3 cellular contexts compared by ENCODE assay signal in the genomic region with DNA sequence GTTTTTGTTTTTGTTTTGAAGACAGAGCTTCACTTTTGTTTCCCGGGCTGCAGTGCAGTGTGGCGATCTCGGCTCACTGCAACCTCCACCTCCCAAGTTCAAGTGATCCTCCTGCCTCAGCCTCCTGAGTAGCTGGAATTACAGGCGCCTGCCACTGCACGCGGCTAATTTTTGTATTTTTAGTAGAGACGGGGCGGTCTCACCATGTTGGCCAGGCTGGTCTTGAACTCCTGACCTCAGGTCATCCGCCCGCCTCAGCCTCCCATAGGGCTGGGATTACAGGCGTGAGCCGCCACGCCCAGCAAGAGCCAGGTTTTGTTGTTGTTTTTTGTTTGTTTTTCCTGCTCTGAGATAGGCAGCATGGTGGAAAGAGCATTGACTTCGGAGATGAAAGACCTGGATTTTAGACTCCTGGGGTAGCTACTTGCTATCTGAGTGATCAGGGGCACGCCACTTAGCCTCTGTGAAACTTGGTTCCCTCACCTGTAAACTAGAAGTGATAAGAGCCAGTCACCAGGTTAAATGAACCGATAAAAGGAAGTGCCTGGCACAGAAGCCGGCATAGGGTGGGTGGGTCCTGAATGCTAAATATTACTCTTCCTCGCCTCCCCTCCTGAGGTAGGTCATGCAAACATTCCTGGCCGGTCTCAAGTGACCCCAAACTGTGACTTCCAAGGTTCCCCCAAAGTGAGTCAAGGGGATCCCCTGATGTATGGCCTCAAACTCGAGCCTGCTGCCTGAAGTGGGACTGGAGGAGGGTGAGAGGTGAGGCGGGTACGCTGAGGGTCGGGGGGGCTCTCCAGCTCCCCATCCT.
TF ChIP-seq lines count a peak whose summit lies in the region.

No MANE protein-coding gene starts in this region.

TF ChIP-seq in A549, 52 proteins besides CTCF, POLR2A, EP300 and RAD21 (continues in another document):
- no peak for TF ChIP-seq HOXB5 (CRISPR knock-in tag; IDR thresholded peaks at IDR 0.05)
- no peak for TF ChIP-seq RNF2 (IDR thresholded peaks at IDR 0.05; ENCODE audit: borderline replicate concordance, low read depth)
- no peak for TF ChIP-seq PHF8 (IDR thresholded peaks at IDR 0.05; ENCODE audit: borderline replicate concordance, low read depth)
- TF ChIP-seq NFE2L2 (conservative IDR thresholded peaks at IDR 0.05; ENCODE audit: low read length), result no peak
- no peak for TF ChIP-seq HEYL (CRISPR knock-in tag; IDR thresholded peaks at IDR 0.05)
- TF ChIP-seq RARB (CRISPR knock-in tag; IDR thresholded peaks at IDR 0.05), result no peak
- no peak for TF ChIP-seq USF2 (IDR thresholded peaks at IDR 0.05)
- no peak for TF ChIP-seq FOSL2 (IDR thresholded peaks at IDR 0.05)
- TF ChIP-seq FOSL2 (CRISPR knock-in tag; IDR thresholded peaks at IDR 0.05), result no peak
- no peak for TF ChIP-seq REST (IDR thresholded peaks at IDR 0.05)
- TF ChIP-seq TFCP2L1 (CRISPR knock-in tag; IDR thresholded peaks at IDR 0.05), result no peak
- no peak for TF ChIP-seq PBX3 (IDR thresholded peaks at IDR 0.05)
- TF ChIP-seq BHLHE40 (IDR thresholded peaks at IDR 0.05; ENCODE audit: low read depth, low read length), result no peak

TF ChIP-seq in GM23338, 12 proteins besides CTCF, POLR2A, EP300 and RAD21:
- no peak for TF ChIP-seq CREB1 (CRISPR knock-in tag; IDR thresholded peaks at IDR 0.05; ENCODE audit: low read depth)
- no peak for TF ChIP-seq POLR2AphosphoS5 (IDR thresholded peaks at IDR 0.05; ENCODE audit: low read depth)
- TF ChIP-seq EZH2 (IDR thresholded peaks at IDR 0.05; ENCODE audit: low read depth, unreplicated experiment), result no peak
- TF ChIP-seq ZNF114 (CRISPR knock-in tag; IDR thresholded peaks at IDR 0.05), result no peak
- TF ChIP-seq, protein P1, sequence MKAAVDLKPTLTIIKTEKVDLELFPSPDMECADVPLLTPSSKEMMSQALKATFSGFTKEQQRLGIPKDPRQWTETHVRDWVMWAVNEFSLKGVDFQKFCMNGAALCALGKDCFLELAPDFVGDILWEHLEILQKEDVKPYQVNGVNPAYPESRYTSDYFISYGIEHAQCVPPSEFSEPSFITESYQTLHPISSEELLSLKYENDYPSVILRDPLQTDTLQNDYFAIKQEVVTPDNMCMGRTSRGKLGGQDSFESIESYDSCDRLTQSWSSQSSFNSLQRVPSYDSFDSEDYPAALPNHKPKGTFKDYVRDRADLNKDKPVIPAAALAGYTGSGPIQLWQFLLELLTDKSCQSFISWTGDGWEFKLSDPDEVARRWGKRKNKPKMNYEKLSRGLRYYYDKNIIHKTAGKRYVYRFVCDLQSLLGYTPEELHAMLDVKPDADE (IDR thresholded peaks at IDR 0.05), result no peak
- no peak for TF ChIP-seq ZNF331 (CRISPR knock-in tag; IDR thresholded peaks at IDR 0.05; ENCODE audit: low read depth)
- TF ChIP-seq JUNB (IDR thresholded peaks at IDR 0.05; ENCODE audit: unreplicated experiment), result no peak
- no peak for TF ChIP-seq STAT1 (IDR thresholded peaks at IDR 0.05; ENCODE audit: unreplicated experiment)
- TF ChIP-seq REST (IDR thresholded peaks at IDR 0.05; ENCODE audit: unreplicated experiment), result no peak
- TF ChIP-seq NANOG (IDR thresholded peaks at IDR 0.05; ENCODE audit: borderline replicate concordance), result no peak
TF ChIP-seq in GM23338: peak in this region for 0.

TF ChIP-seq in H1, 55 proteins besides CTCF, POLR2A, EP300 and RAD21:
- no peak for TF ChIP-seq POLR2AphosphoS5 (IDR thresholded peaks at IDR 0.05; ENCODE audit: low read depth, low read length)
- TF ChIP-seq HDAC6 (IDR thresholded peaks at IDR 0.05; ENCODE audit: low read depth, low read length), result no peak
- no peak for TF ChIP-seq KDM4A (IDR thresholded peaks at IDR 0.05; ENCODE audit: low read depth, low read length, severe bottlenecking)
- TF ChIP-seq SUZ12 (IDR thresholded peaks at IDR 0.05; ENCODE audit: low read length), result no peak
- TF ChIP-seq CHD2 (IDR thresholded peaks at IDR 0.05; ENCODE audit: low read length), result no peak
- no peak for TF ChIP-seq NRF1 (IDR thresholded peaks at IDR 0.05; ENCODE audit: low read depth, low read length)
- no peak for TF ChIP-seq HDAC2 (IDR thresholded peaks at IDR 0.05; ENCODE audit: borderline replicate concordance in 1 of 2, low read depth in 2 of 2, low read length in 2 of 2)
- TF ChIP-seq TBP (IDR thresholded peaks at IDR 0.05; ENCODE audit: low read depth, low read length), result no peak
- TF ChIP-seq SRF (IDR thresholded peaks at IDR 0.05; ENCODE audit: low read depth, low read length), result no peak
- no peak for TF ChIP-seq SP1 (IDR thresholded peaks at IDR 0.05; ENCODE audit: low read depth, low read length)
- TF ChIP-seq TAF1 (IDR thresholded peaks at IDR 0.05; ENCODE audit: low read depth, low read length), result no peak
- TF ChIP-seq TEAD4 (IDR thresholded peaks at IDR 0.05; ENCODE audit: low read depth, low read length), result no peak
- no peak for TF ChIP-seq SAP30 (IDR thresholded peaks at IDR 0.05; ENCODE audit: insufficient read depth, insufficient replicate concordance, low read length)
- TF ChIP-seq POU5F1 (IDR thresholded peaks at IDR 0.05; ENCODE audit: low read depth, low read length), result no peak
- TF ChIP-seq CTBP2 (IDR thresholded peaks at IDR 0.05; ENCODE audit: borderline replicate concordance, insufficient read depth, insufficient read length, low read length), result no peak
- no peak for TF ChIP-seq CBX5 (IDR thresholded peaks at IDR 0.05; ENCODE audit: low read depth, low read length)
- no peak for TF ChIP-seq ATF2 (IDR thresholded peaks at IDR 0.05; ENCODE audit: low read length)
- TF ChIP-seq KDM5A (IDR thresholded peaks at IDR 0.05; ENCODE audit: low read length), result no peak
- no peak for TF ChIP-seq SIRT6 (IDR thresholded peaks at IDR 0.05; ENCODE audit: low read length)
TF ChIP-seq in H1: peak in this region for 0.
